In the genomic region with DNA sequence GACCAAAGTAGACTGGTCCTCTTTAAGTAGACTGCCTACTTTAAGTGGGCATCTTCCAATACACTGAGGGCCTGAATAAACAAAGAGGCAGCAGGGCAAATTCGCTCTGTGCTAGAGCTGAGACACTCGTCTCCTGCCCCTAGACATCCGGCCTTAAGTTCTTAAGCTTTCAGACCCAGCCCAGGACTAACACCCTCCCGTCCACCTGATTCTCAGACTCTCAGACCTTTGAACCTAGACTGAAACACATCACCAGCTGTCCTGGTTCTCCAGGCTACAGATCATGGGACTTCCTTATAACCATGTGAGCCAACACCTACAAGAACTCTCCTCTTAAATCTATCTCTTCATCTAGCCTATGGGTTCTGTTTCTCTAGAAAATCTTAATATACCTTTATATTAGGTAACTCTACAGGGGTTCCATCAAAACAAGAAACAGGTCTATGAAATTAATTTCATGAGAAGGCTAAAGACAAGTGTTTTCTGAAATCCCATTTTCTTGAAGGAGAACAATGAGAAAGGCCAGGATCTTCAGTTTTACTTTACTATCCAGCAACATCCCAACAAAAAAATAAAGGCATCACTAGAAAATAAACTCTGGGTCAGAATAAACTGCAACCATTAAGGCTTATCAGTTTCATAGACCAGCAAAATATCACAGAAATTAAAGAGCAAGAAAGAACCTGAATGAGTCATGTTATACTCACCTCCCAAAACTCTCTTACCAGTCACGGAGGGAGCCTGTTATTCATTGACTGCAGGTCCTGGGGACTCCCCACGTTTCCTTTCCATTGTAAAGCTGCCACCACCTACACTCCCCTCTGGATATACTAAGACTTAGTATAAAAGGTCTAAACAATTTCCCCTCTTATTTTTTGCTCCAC, we compare ENCODE assay signal across 9 cellular contexts. TPM values are rescaled to one million over a fixed set of nuclear protein-coding genes. Genes with fewer than 3 reads are reported as not detected.
DNase-seq lines count a peak whose midpoint lies in the region; ATAC-seq, FAIRE-seq and TF ChIP-seq lines count a peak whose summit lies in the region.
"Had no signal": no experiment of that assay in that cellular context is flagged by ENCODE, and none has a peak within 500 bp of the region (broad histone marks: within the 10 kb centered on the region; RNA-seq: fewer than 3 reads in every experiment).

No MANE protein-coding gene starts in this region.

- DNase-seq in ELF-1 (ENCODE audit: low read depth, low spot score) (peak; percentile 43), HT-29 (ENCODE audit: low spot score) (peak; percentile 80), bronchial epithelial cell (ENCODE audit: low read depth) (peak; percentile 95), psoas muscle (no peak), amniotic stem cell (lab: John Stamatoyannopoulos, UW) (no peak), aorta (no peak), SIG-M5 (lab: John Stamatoyannopoulos, UW) (no peak), NCI-H2171 (lab: John Stamatoyannopoulos, UW) (no peak)
- DNase-seq: activated CD4-positive, alpha-beta T cell treated with anti-CD3 and anti-CD28 coated beads, Interleukin-2, amount 50 U/mL, for 1 hour had no signal

- H3K36me3 ChIP-seq in bronchial epithelial cell (ENCODE audit: control insufficient read depth, insufficient read depth, low read length) (no peaks in the 10 kb centered on the region), psoas muscle (ENCODE audit: insufficient read depth in 1 of 2, low read depth in 1 of 2) (no peaks in the 10 kb centered on the region), aorta (ENCODE audit: control insufficient read depth in 1 of 2, insufficient read depth in 2 of 2, low read length in 1 of 2) (no peaks in the 10 kb centered on the region)

- WGBS in psoas muscle, 3 donors: 66 to 78% (median 78%) methylated on average over 6 of the region's 6 CpGs
- 77 to 79% methylated on average over 6 of the region's 6 CpGs for WGBS in aorta, 2 donors

- H3K27ac ChIP-seq in psoas muscle: peak overlapping the region; percentile 70
- no peak overlapping the region for H3K27ac ChIP-seq in aorta (ENCODE audit: low read depth in 1 of 2, low read length in 2 of 2)

- H3K27me3 ChIP-seq in bronchial epithelial cell (ENCODE audit: control insufficient read depth, insufficient read depth, low read length) (no peaks in the 10 kb centered on the region), psoas muscle (ENCODE audit: insufficient read depth in 3 of 3, low read length in 2 of 3) (no peaks in the 10 kb centered on the region), aorta (ENCODE audit: control insufficient read depth in 1 of 2, insufficient read depth in 2 of 2, low read length in 1 of 2) (no peaks in the 10 kb centered on the region)

- ATAC-seq in psoas muscle: peak in 2 of 4 donors; percentile 32 to 33
- no peak for ATAC-seq in aorta (ENCODE audit: low FRiP score)

- intact Hi-C loops in psoas muscle (cut with DNase I): no loop called here
- intact Hi-C loops in aorta (cut with DNase I): no loop called here

- no peak overlapping the region for H3K4me3 ChIP-seq in bronchial epithelial cell (ENCODE audit: low read depth, low read length)
- H3K4me3 ChIP-seq in psoas muscle: no peak overlapping the region
- H3K4me3 ChIP-seq in aorta (ENCODE audit: low read length in 2 of 2): no peak overlapping the region

- no peak for FAIRE-seq in bronchial epithelial cell (lab: Jason Lieb, UNC)

- TF ChIP-seq CTCF in bronchial epithelial cell (IDR thresholded peaks at IDR 0.05; ENCODE audit: insufficient read depth, low read length, severe bottlenecking) (no peak), psoas muscle (IDR thresholded peaks at IDR 0.05) (no peak)

- H3K4me1 ChIP-seq in psoas muscle: peaks cover 37% of the 10 kb centered on the region
- peaks cover 0 to 2% of the 10 kb centered on the region in 2 donors for H3K4me1 ChIP-seq in aorta (ENCODE audit: control insufficient read depth in 1 of 2, insufficient read depth in 2 of 2, low read length in 2 of 2)

- no peaks in the 10 kb centered on the region for H3K9me3 ChIP-seq in psoas muscle
- no peaks in the 10 kb centered on the region for H3K9me3 ChIP-seq in aorta (ENCODE audit: control insufficient read depth, low read length)

RNA-seq across cellular contexts. Expression of gene ADGRA3, which starts 14.8 kb away (rescaled TPM):
- 18.9 and 22.9 TPM in 2 replicates for total RNA-seq in HT-29 (2014; rRNA removed; shearing (Covaris generic))
- total RNA-seq in bronchial epithelial cell (24.2 and 34.2 TPM in 2 replicates), psoas muscle (10 to 100 TPM; 19.0 to 32.1 (median 23.2) TPM), aorta (10 to 100 TPM; 15.2 to 22.5 TPM)
- polyA plus RNA-seq in psoas muscle (10 to 100 TPM in 2 of 3 donors, 1 to 10 TPM in 1; 7.4 to 17.5 (median 16.9) TPM), aorta (10 to 100 TPM in 1 of 2 donors, 1 to 10 TPM in 1; 6.6 to 13.1 TPM)

Comparison
In these comparisons a context has a peak if more than half of its experiments do, and no peak if none do; other contexts are left out.
1. DNase-seq: peak in ELF-1 (single experiment), HT-29 (single experiment) and bronchial epithelial cell (single experiment); none in psoas muscle (0 of 2), amniotic stem cell (single experiment), aorta (0 of 2), SIG-M5 (single experiment) and NCI-H2171 (single experiment).